Comparison of ENCODE assay signal across 1 cellular context in the genomic region with DNA sequence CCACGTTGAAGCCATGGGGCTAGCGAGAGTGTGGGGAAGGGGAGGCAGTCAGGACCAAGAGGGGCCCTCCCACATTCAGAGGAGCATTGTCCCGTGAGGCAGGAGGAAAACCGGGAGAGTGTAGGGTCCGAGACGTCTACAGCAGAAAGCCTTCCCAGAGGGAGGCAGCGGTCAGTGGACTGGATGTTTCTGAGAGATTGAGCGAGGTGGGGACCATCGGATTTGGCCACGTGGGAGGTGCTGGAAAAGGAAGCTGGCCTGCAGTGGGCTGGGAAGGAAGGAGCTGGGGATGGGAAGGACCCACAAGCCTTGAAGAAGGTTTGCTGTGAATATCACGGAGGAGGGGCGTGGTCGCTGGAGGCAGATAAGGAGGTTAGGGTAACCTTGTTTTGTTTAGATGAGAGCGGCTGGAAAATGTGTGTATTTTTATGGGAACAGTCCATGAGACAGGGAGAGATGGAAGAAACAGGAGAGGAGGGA.
TF ChIP-seq lines count a peak whose summit lies in the region.

No MANE protein-coding gene starts in this region.

TF ChIP-seq in endothelial cell of umbilical vein, 7 proteins besides CTCF, POLR2A, EP300 and RAD21:
- TF ChIP-seq GATA2 (IDR thresholded peaks at IDR 0.05; ENCODE audit: insufficient read depth, insufficient read length, low read depth, low read length) (no peak), JUN (IDR thresholded peaks at IDR 0.05; ENCODE audit: borderline replicate concordance, insufficient read depth, insufficient read length, low read depth) (no peak)
- TF ChIP-seq, protein P1, sequence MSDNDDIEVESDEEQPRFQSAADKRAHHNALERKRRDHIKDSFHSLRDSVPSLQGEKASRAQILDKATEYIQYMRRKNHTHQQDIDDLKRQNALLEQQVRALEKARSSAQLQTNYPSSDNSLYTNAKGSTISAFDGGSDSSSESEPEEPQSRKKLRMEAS (IDR thresholded peaks at IDR 0.05; ENCODE audit: insufficient read depth, insufficient read length), result no peak
